In the genomic region with DNA sequence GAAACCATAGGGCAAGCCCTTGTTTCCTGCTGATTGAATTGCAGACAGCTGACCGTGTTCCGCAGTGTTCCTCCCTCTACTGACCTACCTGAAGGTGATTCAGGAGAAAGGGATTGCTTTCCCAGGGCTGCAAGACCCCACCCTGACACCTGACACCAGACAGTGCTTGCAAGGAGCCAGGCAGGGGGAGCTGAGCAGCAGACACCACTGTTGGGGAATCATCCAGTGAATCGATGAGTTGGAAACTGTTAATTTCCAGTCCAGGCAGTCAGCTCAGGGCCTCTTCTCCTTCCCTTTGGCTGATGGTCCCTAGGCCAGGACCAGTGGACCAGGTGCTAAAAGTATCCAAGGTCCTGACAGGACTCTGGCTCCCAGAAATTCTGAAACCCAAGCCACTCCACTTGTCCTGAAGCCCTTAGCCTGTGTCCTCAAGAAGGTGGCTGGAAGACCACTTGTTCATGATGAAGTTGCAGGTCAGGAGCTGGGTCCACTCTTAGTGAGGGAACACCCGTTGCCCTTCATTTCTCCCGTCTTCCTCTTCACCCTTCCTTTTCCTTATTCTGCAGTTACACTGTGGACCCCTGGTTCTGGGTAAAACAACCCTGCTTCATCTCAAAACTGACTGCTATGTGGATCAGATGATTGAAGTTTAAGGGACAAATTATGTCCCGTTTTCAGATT, we compare ENCODE assay signal across 10 cellular contexts. TPM values are rescaled to one million over a fixed set of nuclear protein-coding genes. Genes with fewer than 3 reads are reported as not detected.
DNase-seq lines count a peak whose midpoint lies in the region; ATAC-seq and TF ChIP-seq lines count a peak whose summit lies in the region.
"Had no signal": no experiment of that assay in that cellular context is flagged by ENCODE, and none has a peak within 500 bp of the region (broad histone marks: within the 10 kb centered on the region; RNA-seq: fewer than 3 reads in every experiment).

No MANE protein-coding gene starts in this region.

- no peaks in the 10 kb centered on the region for H3K27me3 Mint-ChIP-seq in activated T-helper 17 cell treated with anti-CD3 and anti-CD28 coated beads, Interleukin-2, amount 50 U/mL, for 72 hours

- intact Hi-C loops in breast epithelium (cut with DNase I; ENCODE audit: low total_unique reads) = no loop called here
- intact Hi-C loops in mammary epithelial cell (cut with micrococcal nuclease) = loop anchor here (1.0 to 2.0 kb wide), 2 partner anchors 11 to 52 kb away; no protein-coding TSS in a partner anchor
- intact Hi-C loops in transverse colon (cut with DNase I; ENCODE audit: low total_unique reads) = no loop called here
- intact Hi-C loops in colonic mucosa (cut with DNase I) = no loop called here

- H3K4me2 ChIP-seq in mammary epithelial cell (ENCODE audit: insufficient read depth, low read depth, low read length) = no peak overlapping the region

- H3K9me3 ChIP-seq in breast epithelium = no peaks in the 10 kb centered on the region
- H3K9me3 ChIP-seq in mammary epithelial cell (replicated peaks; ENCODE audit: insufficient read depth, low read length) = no peaks in the 10 kb centered on the region
- H3K9me3 ChIP-seq in transverse colon = no peaks in the 10 kb centered on the region
- no peaks in the 10 kb centered on the region for H3K9me3 ChIP-seq in colonic mucosa

- TF ChIP-seq EP300 in transverse colon (IDR thresholded peaks at IDR 0.05; ENCODE audit: low read depth) = no peak

- in situ Hi-C loops in mammary epithelial cell (cut with MboI; ENCODE audit: low sequenced_read_pairs in 2 of 2) = no loop called here
- in situ Hi-C loops in transverse colon (cut with MboI; ENCODE audit: low pct_ligation_motif_present in 1 of 4, low pct_unique_long_range_greater_than_20kb in 1 of 4, low sequenced_read_pairs in 3 of 4) = loop anchor here in 1 of 4 donors (25.0 kb wide), 1 partner anchor 112 kb away; a partner anchor contains a TSS

- 82% methylated on average over 6 of the region's 6 CpGs for WGBS in mammary epithelial cell (ENCODE audit: low coverage, missing lambda C conversion rate)
- 44 to 74% methylated on average over 3 to 6 of the region's 6 CpGs for WGBS in transverse colon (ENCODE audit: low coverage in 1 of 2), 2 donors

- CTCF ChIA-PET in mammary epithelial cell (lab: Charles Lee; ENCODE audit: low non-redundant PET) = interaction anchor here (1.0 kb wide), 1 partner anchor 96 kb away, joined by 5 read pairs; no protein-coding TSS in a partner anchor

- H3K27ac ChIP-seq in breast epithelium = peak overlapping the region; percentile 16 to 94
- H3K27ac ChIP-seq in mammary epithelial cell (ENCODE audit: insufficient read depth, low read depth, low read length) = no peak overlapping the region
- H3K27ac ChIP-seq in transverse colon = peak overlapping the region in 2 of 4 donors; percentile 99
- no peak overlapping the region for H3K27ac ChIP-seq in colonic mucosa

- no peaks in the 10 kb centered on the region for H3K9me3 Mint-ChIP-seq in activated T-helper 17 cell treated with anti-CD3 and anti-CD28 coated beads, Interleukin-2, amount 50 U/mL, for 72 hours

- dilution Hi-C loops in mammary epithelial cell (cut with HindIII; ENCODE audit: low sequenced_read_pairs) = no loop called here

- H3K27me3 ChIP-seq in breast epithelium (no peaks in the 10 kb centered on the region), mammary epithelial cell (ENCODE audit: insufficient read depth, low read length) (no peaks in the 10 kb centered on the region), transverse colon (no peaks in the 10 kb centered on the region), colonic mucosa (no peaks in the 10 kb centered on the region)

- TF ChIP-seq POLR2A in breast epithelium (IDR thresholded peaks at IDR 0.05) = peak; percentile 32
- TF ChIP-seq POLR2A in transverse colon (IDR thresholded peaks at IDR 0.05) = peak; percentile 41

- DNase-seq in breast epithelium (ENCODE audit: low spot score in 2 of 2) (peak; percentile 36 to 49), mammary epithelial cell (no peak), islet precursor cell (peak; percentile 92), transverse colon (peak; percentile 13), colonic mucosa (no peak), NCI-H345 treated with DMSO at 0.1 percent for 48 hours (lab: John Stamatoyannopoulos, UW; ENCODE audit: unreplicated experiment) (no peak), NCI-H2029 treated with DMSO at 0.1 percent for 48 hours (lab: John Stamatoyannopoulos, UW) (no peak)
- DNase-seq: effector CD8-positive, alpha-beta T cell; RPMI8226 had no signal

- H3K4me3 Mint-ChIP-seq in activated T-helper 17 cell treated with anti-CD3 and anti-CD28 coated beads, Interleukin-2, amount 50 U/mL, for 72 hours = peak overlapping the region; percentile 82

- H3K79me2 ChIP-seq in mammary epithelial cell (ENCODE audit: insufficient read depth, low read length) = peaks cover 28% of the 10 kb centered on the region

- no peak overlapping the region for H2AFZ ChIP-seq in mammary epithelial cell (ENCODE audit: low read depth, low read length)

- BruUV-seq in mammary epithelial cell (replicated peaks; lab: Mats Ljungman, UMichigan) = no TSS peak

- peaks cover 0 to 24% of the 10 kb centered on the region in 2 donors for H3K4me1 ChIP-seq in breast epithelium
- peaks cover 15% of the 10 kb centered on the region for H3K4me1 ChIP-seq in mammary epithelial cell (ENCODE audit: insufficient read depth, low read length)
- peaks cover 10 to 45% (median 30%) of the 10 kb centered on the region in 4 donors for H3K4me1 ChIP-seq in transverse colon
- H3K4me1 ChIP-seq in colonic mucosa = peaks cover 14% of the 10 kb centered on the region

- peaks cover 6% of the 10 kb centered on the region for H4K20me1 ChIP-seq in mammary epithelial cell (ENCODE audit: insufficient read depth, low read length)

- H3K9ac ChIP-seq in mammary epithelial cell (ENCODE audit: insufficient read depth, low read length) = no peak overlapping the region
- no peak overlapping the region for H3K9ac ChIP-seq in colonic mucosa (ENCODE audit: low read depth in 2 of 2, low read length in 2 of 2)

- H3K27ac Mint-ChIP-seq in activated T-helper 17 cell treated with anti-CD3 and anti-CD28 coated beads, Interleukin-2, amount 50 U/mL, for 72 hours = peak overlapping the region; percentile 93

- peaks cover 53% of the 10 kb centered on the region for H3K36me3 Mint-ChIP-seq in activated T-helper 17 cell treated with anti-CD3 and anti-CD28 coated beads, Interleukin-2, amount 50 U/mL, for 72 hours (ENCODE audit: low read depth)

- ATAC-seq in activated T-helper 17 cell treated with anti-CD3 and anti-CD28 coated beads, Interleukin-2, amount 50 U/mL, for 72 hours (replicated peaks) = no peak

- H3K4me3 ChIP-seq in breast epithelium = no peak overlapping the region
- H3K4me3 ChIP-seq in mammary epithelial cell (replicated peaks in 1 of 3; ENCODE audit: insufficient read depth in 1 of 3, low read depth in 2 of 3, low read length in 3 of 3) = no peak overlapping the region
- H3K4me3 ChIP-seq in transverse colon = no peak overlapping the region
- no peak overlapping the region for H3K4me3 ChIP-seq in colonic mucosa

- H3K36me3 ChIP-seq in breast epithelium (no peaks in the 10 kb centered on the region), mammary epithelial cell (ENCODE audit: insufficient read depth, low read length) (peaks cover 19% of the 10 kb centered on the region), transverse colon (peaks cover 0 to 19% (median 5%) of the 10 kb centered on the region in 4 donors), colonic mucosa (no peaks in the 10 kb centered on the region)

- peaks cover 26% of the 10 kb centered on the region for H3K4me1 Mint-ChIP-seq in activated T-helper 17 cell treated with anti-CD3 and anti-CD28 coated beads, Interleukin-2, amount 50 U/mL, for 72 hours

- no peak for TF ChIP-seq CTCF in breast epithelium (IDR thresholded peaks at IDR 0.05)
- no peak for TF ChIP-seq CTCF in mammary epithelial cell (conservative IDR thresholded peaks at IDR 0.05 in 1 of 2, IDR thresholded peaks at IDR 0.05 in 1 of 2; ENCODE audit: extremely low read depth in 1 of 2, insufficient read depth in 1 of 2, low read depth in 1 of 2, low read length in 2 of 2)
- no peak for TF ChIP-seq CTCF in transverse colon (IDR thresholded peaks at IDR 0.05)
- no peak for TF ChIP-seq CTCF in colonic mucosa (IDR thresholded peaks at IDR 0.05)

RNA-seq across cellular contexts. Expression of a gene that starts 9.5 kb away (rescaled TPM):
- total RNA-seq in breast epithelium (10 to 100 TPM; 18.7 to 43.3 (median 28.5) TPM), mammary epithelial cell (10 to 100 TPM; 15.2 to 15.8 TPM), transverse colon (10 to 100 TPM; 24.0 to 99.1 (median 63.1) TPM), colonic mucosa (10 to 100 TPM; 18.4 to 26.0 TPM)
- polyA plus RNA-seq in mammary epithelial cell = 10.3 TPM
- 4.2 TPM for polyA minus RNA-seq in mammary epithelial cell
- 10 to 100 TPM; 19.0 to 22.1 TPM for total RNA-seq in activated T-helper 17 cell treated with anti-CD3 and anti-CD28 coated beads, Interleukin-2, amount 50 U/mL, for 72 hours

RNA-seq across cellular contexts. Expression of a gene that starts 10.1 kb away (rescaled TPM):
- total RNA-seq in breast epithelium (10 to 100 TPM; 21.9 to 32.1 (median 24.9) TPM), mammary epithelial cell (1 to 10 TPM; 1.5 to 3.0 TPM), transverse colon (100 to 1,000 TPM in 1 of 4 donors, 10 to 100 TPM in 1, 1 to 10 TPM in 2; 9.3 to 116 (median 30.9) TPM), colonic mucosa (10 to 100 TPM; 21.3 to 23.6 TPM)
- polyA plus RNA-seq in mammary epithelial cell = 3.8 TPM
- not detected for polyA minus RNA-seq in mammary epithelial cell
- 10 to 100 TPM; 43.4 to 51.4 TPM for total RNA-seq in activated T-helper 17 cell treated with anti-CD3 and anti-CD28 coated beads, Interleukin-2, amount 50 U/mL, for 72 hours

RNA-seq across cellular contexts. Expression of a gene that starts 53.9 kb away (rescaled TPM):
- total RNA-seq in breast epithelium = 100 to 1,000 TPM in 1 of 3 donors, 10 to 100 TPM in 1, 1 to 10 TPM in 1; 9.8 to 125 (median 67.2) TPM
- 1,000 to 10,000 TPM; 2,525 to 2,618 TPM for total RNA-seq in mammary epithelial cell
- polyA plus RNA-seq in mammary epithelial cell = 1,059 TPM
- polyA minus RNA-seq in mammary epithelial cell = 2,510 TPM
- total RNA-seq in activated T-helper 17 cell treated with anti-CD3 and anti-CD28 coated beads, Interleukin-2, amount 50 U/mL, for 72 hours = 1 to 10 TPM in 1 of 2 donors, under 1 TPM in 1; 0.54 to 1.2 TPM
- total RNA-seq in transverse colon = 100 to 1,000 TPM; 196 to 323 (median 229) TPM
- 100 to 1,000 TPM; 267 to 272 TPM for total RNA-seq in colonic mucosa

Comparison
In these comparisons a context has a peak if more than half of its experiments do, and no peak if none do; other contexts are left out.
1. DNase-seq: peak in breast epithelium (2 of 2), islet precursor cell (single experiment) and transverse colon (single experiment); none in mammary epithelial cell (single experiment), colonic mucosa (single experiment), NCI-H345 treated with DMSO at 0.1 percent for 48 hours (single experiment) and NCI-H2029 treated with DMSO at 0.1 percent for 48 hours (single experiment).
2. H3K27ac ChIP-seq: peak in breast epithelium (2 of 2); none in mammary epithelial cell (single experiment) and colonic mucosa (single experiment).
3. RNA of a gene that starts 53.9 kb away (total RNA-seq): 2,525 to 2,618 TPM in mammary epithelial cell; 267 to 272 TPM in colonic mucosa, 196 to 323 TPM in transverse colon, 9.8 to 125 TPM in breast epithelium and 0.54 to 1.2 TPM in activated T-helper 17 cell treated with anti-CD3 and anti-CD28 coated beads, Interleukin-2, amount 50 U/mL, for 72 hours; every median in the first group is over 4 times any median in the second.